In genomic region chr1:240091201-240091600, GRCh38 we compare ENCODE assay signal across 10 cellular contexts. TPM values are rescaled to one million over a fixed set of nuclear protein-coding genes. Genes with fewer than 3 reads are reported as not detected.
DNase-seq lines count a peak whose midpoint lies in the region; ATAC-seq and TF ChIP-seq lines count a peak whose summit lies in the region.
"Had no signal": no experiment of that assay in that cellular context is flagged by ENCODE, and none has a peak within 500 bp of the region (broad histone marks: within the 10 kb centered on the region; RNA-seq: fewer than 3 reads in every experiment).

No MANE protein-coding gene starts in this region.

- H2AFZ ChIP-seq in hepatocyte = peak overlapping the region; percentile 40

- peak; percentile 68 for DNase-seq in NCI-H345 treated with DMSO at 0.1 percent for 48 hours (lab: John Stamatoyannopoulos, UW; ENCODE audit: unreplicated experiment)
- no peak for DNase-seq in NCI-H345 (lab: John Stamatoyannopoulos, UW)
- no peak for DNase-seq in SJSA1 (ENCODE audit: low read depth in 1 of 2, low spot score in 2 of 2)
- DNase-seq in hepatocyte (ENCODE audit: low spot score) = no peak
- DNase-seq in NCI-H2196 treated with DMSO at 0.1 percent for 48 hours (lab: John Stamatoyannopoulos, UW; ENCODE audit: unreplicated experiment) = no peak
- DNase-seq in NCI-H526 (lab: John Stamatoyannopoulos, UW) = no peak

- H3K27ac ChIP-seq in SJSA1 (no peak overlapping the region), hepatocyte (no peak overlapping the region)
- H3K27ac ChIP-seq: ovary had no signal

- H4K20me1 ChIP-seq in hepatocyte (ENCODE audit: insufficient read depth, poor library complexity, severe bottlenecking) = no peaks in the 10 kb centered on the region

- H3K27me3 ChIP-seq in SJSA1 (replicated peaks) = peaks cover 40% of the 10 kb centered on the region
- H3K27me3 ChIP-seq in hepatocyte = peaks cover 92% of the 10 kb centered on the region
- peaks cover 3% of the 10 kb centered on the region for H3K27me3 ChIP-seq in skeletal muscle satellite cell (ENCODE audit: control insufficient read depth, insufficient read depth, low read length)
- H3K27me3 ChIP-seq: ovary had no signal

- H3K9me3 ChIP-seq in SJSA1 (replicated peaks) = no peaks in the 10 kb centered on the region
- H3K9me3 ChIP-seq in hepatocyte (ENCODE audit: low read depth) = no peaks in the 10 kb centered on the region
- H3K9me3 ChIP-seq in skeletal muscle satellite cell (replicated peaks; ENCODE audit: low read length) = no peaks in the 10 kb centered on the region
- H3K9me3 ChIP-seq: ovary had no signal

- H3K4me2 ChIP-seq in hepatocyte (peak overlapping the region; percentile 89), skeletal muscle satellite cell (ENCODE audit: low read length) (peak overlapping the region; percentile 98)

- H3K79me2 ChIP-seq in hepatocyte = no peaks in the 10 kb centered on the region

- ATAC-seq in HG03439 (IDR thresholded peaks at IDR 0.05; ENCODE audit: unreplicated experiment) = no peak

- peaks cover 20% of the 10 kb centered on the region for H3K36me3 ChIP-seq in SJSA1
- no peaks in the 10 kb centered on the region for H3K36me3 ChIP-seq in hepatocyte (replicated peaks; ENCODE audit: insufficient read depth, low read depth)
- H3K36me3 ChIP-seq in skeletal muscle satellite cell (ENCODE audit: insufficient read depth, low read length) = no peaks in the 10 kb centered on the region
- H3K36me3 ChIP-seq: ovary had no signal

- TF ChIP-seq CTCF in hepatocyte (IDR thresholded peaks at IDR 0.05; ENCODE audit: poor library complexity) = no peak

- peak overlapping the region; percentile 77 for H3K9ac ChIP-seq in skeletal muscle satellite cell (ENCODE audit: low read depth, low read length)

- H3K4me3 ChIP-seq in SJSA1 (peak overlapping the region; percentile 56), hepatocyte (peak overlapping the region; percentile 28), skeletal muscle satellite cell (ENCODE audit: low read length) (peak overlapping the region; percentile 89)

- H3K9me2 ChIP-seq in hepatocyte (replicated peaks; ENCODE audit: insufficient read depth) = no peaks in the 10 kb centered on the region

- peaks cover 31% of the 10 kb centered on the region for H3K4me1 ChIP-seq in SJSA1 (replicated peaks)
- H3K4me1 ChIP-seq in hepatocyte (ENCODE audit: insufficient read depth) = peaks cover 21% of the 10 kb centered on the region
- H3K4me1 ChIP-seq in skeletal muscle satellite cell (ENCODE audit: control insufficient read depth, insufficient read depth, low read length) = peaks cover 38% of the 10 kb centered on the region

- WGBS in hepatocyte (ENCODE audit: low lambda C conversion rate, missing lambda C conversion rate) = 5% methylated on average over 2 of the region's 2 CpGs

RNA-seq across cellular contexts. Expression of gene FMN2, which starts 0.5 kb away (rescaled TPM):
- 12.7 and 32.6 TPM in 2 replicates for total RNA-seq in SJSA1 (2014; rRNA removed; shearing (Covaris generic))
- 0.56 and 0.97 TPM in 2 replicates for total RNA-seq in hepatocyte
- polyA plus RNA-seq in hepatocyte = 1.2 TPM in 1 of 2 replicates, not detected in the other
- total RNA-seq in skeletal muscle satellite cell (2012; rRNA removed) = 22.7 and 40.3 TPM in 2 replicates
- total RNA-seq: A673 had no signal

Comparison
In these comparisons a context has a peak if more than half of its experiments do, and no peak if none do; other contexts are left out.
1. H3K4me3 ChIP-seq: peak in every context shown above with its lines; median percentile 89 in skeletal muscle satellite cell; 56 in SJSA1; 28 in hepatocyte.